ENCODE assay signal across 11 cellular contexts in genomic region chr1:96309783-96310182, GRCh38.
A peak's percentile ranks its signal among the peaks of the same experiment; 100 is the strongest.
DNase-seq lines count a peak whose midpoint lies in the region; ATAC-seq and TF ChIP-seq lines count a peak whose summit lies in the region.
"Had no signal": no experiment of that assay in that cellular context is flagged by ENCODE, and none has a peak within 500 bp of the region (broad histone marks: within the 10 kb centered on the region; RNA-seq: fewer than 3 reads in every experiment).

No MANE protein-coding gene starts in this region.

- DNase-seq in Right ventricle myocardium superior (no peak), cardiac septum (ENCODE audit: low spot score) (no peak), SKM-1 (lab: John Stamatoyannopoulos, UW; ENCODE audit: unreplicated experiment) (peak; percentile 37), NCI-H345 (lab: John Stamatoyannopoulos, UW) (no peak), GM13977 (ENCODE audit: low spot score) (no peak), transverse colon (no peak)
- DNase-seq: hippocampal formation; stimulated activated CD4-positive, alpha-beta T cell treated with anti-CD3 and anti-CD28 coated beads, Interleukin-4, amount 100 ng/mL, for 1 hour; thyroid gland had no signal

- TF ChIP-seq POLR2A in gastroesophageal sphincter (IDR thresholded peaks at IDR 0.05) (no peak), transverse colon (IDR thresholded peaks at IDR 0.05) (no peak)

- TF ChIP-seq CTCF in gastroesophageal sphincter (IDR thresholded peaks at IDR 0.05) (no peak), GM13977 (IDR thresholded peaks at IDR 0.05; ENCODE audit: extremely low read depth, insufficient read depth, missing control alignments) (no peak), transverse colon (IDR thresholded peaks at IDR 0.05) (no peak)

- H3K4me3 ChIP-seq in gastroesophageal sphincter: no peak overlapping the region
- H3K4me3 ChIP-seq in transverse colon: no peak overlapping the region
- H3K4me3 ChIP-seq: thyroid gland had no signal

- in situ Hi-C loops in GM13977 (cut with MboI; ENCODE audit: low pct_unique_long_range_greater_than_20kb, low sequenced_read_pairs, unreplicated experiment) (no loop called here), transverse colon (cut with MboI; ENCODE audit: low pct_ligation_motif_present in 1 of 4, low pct_unique_long_range_greater_than_20kb in 1 of 4, low sequenced_read_pairs in 3 of 4) (no loop called here)

- H3K27ac ChIP-seq in gastroesophageal sphincter: no peak overlapping the region
- no peak overlapping the region for H3K27ac ChIP-seq in transverse colon
- H3K27ac ChIP-seq: thyroid gland had no signal

- intact Hi-C loops in Right ventricle myocardium superior (cut with DNase I): no loop called here
- intact Hi-C loops in cardiac septum (cut with DNase I): no loop called here
- intact Hi-C loops in transverse colon (cut with DNase I; ENCODE audit: low total_unique reads): no loop called here

- TF ChIP-seq EP300 in gastroesophageal sphincter (IDR thresholded peaks at IDR 0.05) (no peak), transverse colon (IDR thresholded peaks at IDR 0.05; ENCODE audit: low read depth) (no peak)

- ATAC-seq in Right ventricle myocardium superior (ENCODE audit: poor library complexity): peak; percentile 79
- ATAC-seq in gastroesophageal sphincter: peak; percentile 74
- no peak for ATAC-seq in activated CD4-positive, CD25-positive, alpha-beta regulatory T cell treated with anti-CD3 and anti-CD28 coated beads, Interleukin-2, amount 50 U/mL, for 24 hours

- H3K9me3 ChIP-seq in gastroesophageal sphincter: no peaks in the 10 kb centered on the region
- peaks cover 0 to 4% of the 10 kb centered on the region in 2 donors for H3K9me3 ChIP-seq in transverse colon
- H3K9me3 ChIP-seq: thyroid gland had no signal

- H3K4me1 ChIP-seq in gastroesophageal sphincter (no peaks in the 10 kb centered on the region), transverse colon (no peaks in the 10 kb centered on the region)
- H3K4me1 ChIP-seq: thyroid gland had no signal

- no peaks in the 10 kb centered on the region for H3K27me3 ChIP-seq in gastroesophageal sphincter
- H3K27me3 ChIP-seq in transverse colon: no peaks in the 10 kb centered on the region
- H3K27me3 ChIP-seq: thyroid gland had no signal

- 80 to 88% methylated on average over 1 of the region's 1 CpG for WGBS in gastroesophageal sphincter (ENCODE audit: low coverage in 1 of 2), 2 donors
- WGBS in transverse colon (ENCODE audit: low coverage in 1 of 2), 2 donors: 83 to 89% methylated on average over 1 of the region's 1 CpG

- no peaks in the 10 kb centered on the region for H3K36me3 ChIP-seq in gastroesophageal sphincter
- H3K36me3 ChIP-seq in transverse colon: no peaks in the 10 kb centered on the region
- H3K36me3 ChIP-seq: thyroid gland had no signal

Comparison
In these comparisons a context has a peak if more than half of its experiments do, and no peak if none do; other contexts are left out.
1. ATAC-seq: peak in Right ventricle myocardium superior (single experiment) and gastroesophageal sphincter (single experiment); none in activated CD4-positive, CD25-positive, alpha-beta regulatory T cell treated with anti-CD3 and anti-CD28 coated beads, Interleukin-2, amount 50 U/mL, for 24 hours (0 of 2).